In the genomic region with DNA sequence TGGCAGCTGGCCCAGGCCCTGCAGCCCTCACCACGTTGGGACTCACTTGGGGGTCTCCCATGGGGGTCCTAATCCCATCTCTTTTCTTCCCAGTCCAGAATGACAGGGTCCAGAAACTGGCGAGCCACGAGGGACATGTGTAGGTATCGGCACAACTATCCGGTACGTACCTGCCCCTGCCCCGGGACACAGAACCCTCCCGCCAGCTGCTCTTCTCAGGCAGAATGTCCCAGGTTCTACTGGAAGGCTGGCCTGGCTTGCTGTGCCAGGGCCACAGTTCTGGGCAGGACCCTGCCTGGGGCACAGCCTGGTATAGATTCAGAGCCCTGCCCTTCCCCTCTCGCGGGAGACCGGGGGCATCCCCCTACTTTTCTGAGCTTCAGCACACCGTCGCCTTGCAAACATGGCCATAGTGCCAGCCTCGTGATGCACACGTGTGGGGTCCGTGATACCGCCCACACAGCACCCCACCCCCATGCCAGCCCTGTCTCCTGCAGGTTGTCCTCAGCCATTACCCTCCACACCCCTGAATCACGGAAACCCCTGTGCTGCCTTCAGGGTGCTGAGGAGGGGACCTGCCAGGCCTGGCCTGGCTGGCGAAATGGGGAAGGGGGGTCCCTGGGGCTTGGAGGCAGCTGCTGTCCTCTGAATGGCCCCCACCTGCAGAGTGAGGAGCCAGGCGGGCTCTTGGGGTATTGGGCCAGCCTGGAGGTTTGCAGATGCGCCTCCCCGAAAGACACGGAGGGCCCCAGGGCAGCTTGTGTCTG, we compare ENCODE assay signal across 1 cellular context.
TF ChIP-seq lines count a peak whose summit lies in the region.

No MANE protein-coding gene starts in this region.

TF ChIP-seq in K562, 482 proteins besides CTCF, POLR2A, EP300 and RAD21:
- TF ChIP-seq RBFOX2 (IDR thresholded peaks at IDR 0.05; ENCODE audit: low read depth, low read length) (peak; percentile 47), EGR1 (conservative IDR thresholded peaks at IDR 0.05) (0 out of 2 replicates have a peak, but pooled peaks have one; percentile 6), ARID2 (IDR thresholded peaks at IDR 0.05) (no peak), IFI16 (CRISPR knock-in tag; IDR thresholded peaks at IDR 0.05) (no peak)
- TF ChIP-seq, protein P1, sequence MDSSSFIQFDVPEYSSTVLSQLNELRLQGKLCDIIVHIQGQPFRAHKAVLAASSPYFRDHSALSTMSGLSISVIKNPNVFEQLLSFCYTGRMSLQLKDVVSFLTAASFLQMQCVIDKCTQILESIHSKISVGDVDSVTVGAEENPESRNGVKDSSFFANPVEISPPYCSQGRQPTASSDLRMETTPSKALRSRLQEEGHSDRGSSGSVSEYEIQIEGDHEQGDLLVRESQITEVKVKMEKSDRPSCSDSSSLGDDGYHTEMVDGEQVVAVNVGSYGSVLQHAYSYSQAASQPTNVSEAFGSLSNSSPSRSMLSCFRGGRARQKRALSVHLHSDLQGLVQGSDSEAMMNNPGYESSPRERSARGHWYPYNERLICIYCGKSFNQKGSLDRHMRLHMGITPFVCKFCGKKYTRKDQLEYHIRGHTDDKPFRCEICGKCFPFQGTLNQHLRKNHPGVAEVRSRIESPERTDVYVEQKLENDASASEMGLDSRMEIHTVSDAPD (CRISPR knock-in tag; IDR thresholded peaks at IDR 0.05) = no peak
